In the genomic region with DNA sequence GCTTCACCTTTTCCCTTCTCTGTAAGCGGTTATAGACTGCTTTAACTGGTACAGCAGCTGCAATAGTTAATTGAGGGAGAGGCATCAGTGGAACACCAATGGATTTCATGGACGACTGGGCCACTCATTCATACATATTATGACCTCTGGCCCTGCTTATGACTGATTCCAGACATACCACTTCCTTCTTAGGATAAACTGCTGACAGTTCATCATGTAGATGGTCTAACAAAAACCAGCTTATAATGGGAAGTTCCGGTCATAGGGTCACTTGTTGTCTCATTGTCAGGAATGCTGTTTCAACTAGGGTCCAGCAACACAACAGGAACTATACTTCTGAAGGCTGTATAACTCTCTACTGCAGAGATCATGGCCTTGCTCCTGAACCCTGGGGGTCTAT, we compare ENCODE assay signal across 16 cellular contexts.
DNase-seq lines count a peak whose midpoint lies in the region; ATAC-seq and TF ChIP-seq lines count a peak whose summit lies in the region.
"Had no signal": no experiment of that assay in that cellular context is flagged by ENCODE, and none has a peak within 500 bp of the region (broad histone marks: within the 10 kb centered on the region; RNA-seq: fewer than 3 reads in every experiment).

No MANE protein-coding gene starts in this region.

- no peaks in the 10 kb centered on the region for H3K4me1 Mint-ChIP-seq in naive thymus-derived CD8-positive, alpha-beta T cell

- H3K36me3 Mint-ChIP-seq in naive thymus-derived CD8-positive, alpha-beta T cell = no peaks in the 10 kb centered on the region

- in situ Hi-C loops in brain microvascular endothelial cell (cut with HindIII; ENCODE audit: low pct_ligation_motif_present, low sequenced_read_pairs) = no loop called here

- TF ChIP-seq CTCF in brain microvascular endothelial cell (IDR thresholded peaks at IDR 0.05; ENCODE audit: low read depth, low read length, missing control alignments) (no peak), testis (IDR thresholded peaks at IDR 0.05) (no peak)

- ATAC-seq in naive thymus-derived CD8-positive, alpha-beta T cell = no peak

- H3K27me3 ChIP-seq in brain microvascular endothelial cell (replicated peaks) (no peaks in the 10 kb centered on the region), testis (no peaks in the 10 kb centered on the region)
- H3K27me3 ChIP-seq: BLaER1, SJCRH30 had no signal

- DNase-seq in HCEC 1CT (peak; percentile 6), brain microvascular endothelial cell (peak; percentile 31), kidney glomerular epithelial cell (lab: John Stamatoyannopoulos, UW) (peak; percentile 72), renal cortical epithelial cell (ENCODE audit: low read depth) (peak; percentile 75), activated gamma-delta T cell (lab: John Stamatoyannopoulos, UW) (no peak), testis (no peak), NCI-H446 (lab: John Stamatoyannopoulos, UW) (no peak)
- no peak for DNase-seq in naive thymus-derived CD8-positive, alpha-beta T cell
- DNase-seq: DMS 273 treated with DMSO at 0.1 percent for 48 hours, Karpas-422, NCI-H187 treated with DMSO at 0.1 percent for 48 hours, NCI-H2171 treated with DMSO at 0.1 percent for 48 hours, NCI-H510A, NCI-H82, SJCRH30 had no signal

- TF ChIP-seq POLR2A in testis (IDR thresholded peaks at IDR 0.05) = no peak

- peaks cover 0 to 8% (median 5%) of the 10 kb centered on the region in 5 donors for H3K27me3 Mint-ChIP-seq in naive thymus-derived CD8-positive, alpha-beta T cell

- H3K4me3 ChIP-seq in brain microvascular endothelial cell (ENCODE audit: low read depth, low read length) (no peak overlapping the region), testis (no peak overlapping the region)
- H3K4me3 ChIP-seq: BLaER1, SJCRH30 had no signal

- H3K9me3 ChIP-seq in testis = no peaks in the 10 kb centered on the region
- H3K9me3 ChIP-seq: BLaER1, SJCRH30 had no signal

- no peak overlapping the region for H3K4me3 Mint-ChIP-seq in naive thymus-derived CD8-positive, alpha-beta T cell

- H3K4me1 ChIP-seq in testis = no peaks in the 10 kb centered on the region
- H3K4me1 ChIP-seq: BLaER1, SJCRH30 had no signal

- 68 to 80% methylated on average over 3 of the region's 3 CpGs for WGBS in testis, 2 donors

- H3K36me3 ChIP-seq in brain microvascular endothelial cell (replicated peaks) (no peaks in the 10 kb centered on the region), testis (ENCODE audit: low read depth, missing control alignments) (no peaks in the 10 kb centered on the region)
- H3K36me3 ChIP-seq: BLaER1, SJCRH30 had no signal

- POLR2A ChIA-PET in naive thymus-derived CD8-positive, alpha-beta T cell (lab: Charles Lee) = no interaction called here

- H3K27ac Mint-ChIP-seq in naive thymus-derived CD8-positive, alpha-beta T cell = no peak overlapping the region

- H3K27ac ChIP-seq in brain microvascular endothelial cell (no peak overlapping the region), testis (no peak overlapping the region)
- H3K27ac ChIP-seq: BLaER1, SJCRH30 had no signal

- no peaks in the 10 kb centered on the region for H3K9me3 Mint-ChIP-seq in naive thymus-derived CD8-positive, alpha-beta T cell

- intact Hi-C loops in testis (cut with DNase I; ENCODE audit: low total_unique reads) = no loop called here

Comparison
In these comparisons a context has a peak if more than half of its experiments do, and no peak if none do; other contexts are left out.
1. DNase-seq: peak in HCEC 1CT (single experiment), brain microvascular endothelial cell (single experiment), kidney glomerular epithelial cell (single experiment) and renal cortical epithelial cell (single experiment); none in naive thymus-derived CD8-positive, alpha-beta T cell (0 of 10), activated gamma-delta T cell (single experiment), testis (single experiment) and NCI-H446 (0 of 2).